8 cellular contexts compared by ENCODE assay signal in genomic region chr12:104494137-104494815, GRCh38. TPM values are rescaled to one million over a fixed set of nuclear protein-coding genes. Genes with fewer than 3 reads are reported as not detected.
DNase-seq lines count a peak whose midpoint lies in the region; ATAC-seq and TF ChIP-seq lines count a peak whose summit lies in the region.

No MANE protein-coding gene starts in this region.

- no peaks in the 10 kb centered on the region for H3K27me3 ChIP-seq in esophagus squamous epithelium

- 73 to 78% methylated on average over 9 to 11 of the region's 13 CpGs for WGBS in esophagus squamous epithelium, 2 donors

- H3K4me3 ChIP-seq in esophagus squamous epithelium = peak overlapping the region in 1 of 4 donors; percentile 19

- H3K9me3 ChIP-seq in esophagus squamous epithelium = no peaks in the 10 kb centered on the region

- intact Hi-C loops in esophagus squamous epithelium (cut with DNase I) = no loop called here

- DNase-seq in activated CD4-positive, alpha-beta T cell treated with anti-CD3 and anti-CD28 coated beads for 4 hours = peak; percentile 77
- DNase-seq in esophagus squamous epithelium (lab: John Stamatoyannopoulos, UW) (no peak), NCI-H187 treated with DMSO at 0.1 percent for 48 hours (lab: John Stamatoyannopoulos, UW) (no peak), DMS 273 treated with DMSO at 0.1 percent for 48 hours (lab: John Stamatoyannopoulos, UW) (no peak), NCI-H1694 treated with DMSO at 0.1 percent for 48 hours (lab: John Stamatoyannopoulos, UW) (no peak), midbrain (lab: John Stamatoyannopoulos, UW) (no peak)
- DNase-seq in stimulated activated CD4-positive, alpha-beta T cell treated with anti-CD3 and anti-CD28 coated beads, Interleukin-2, amount 100 ng/mL, for 24 hours = peak; percentile 73 to 83

- no peak for TF ChIP-seq CTCF in esophagus squamous epithelium (IDR thresholded peaks at IDR 0.05)

- H3K4me1 ChIP-seq in esophagus squamous epithelium = peaks cover 0 to 30% (median 6%) of the 10 kb centered on the region in 3 donors

- TF ChIP-seq POLR2A in esophagus squamous epithelium (IDR thresholded peaks at IDR 0.05) = no peak

- H3K27ac ChIP-seq in esophagus squamous epithelium = peak overlapping the region in 3 of 4 donors; percentile 39 to 63 (median 45)

- no peaks in the 10 kb centered on the region for H3K36me3 ChIP-seq in esophagus squamous epithelium

- ATAC-seq in GM21619 (IDR thresholded peaks at IDR 0.05; ENCODE audit: unreplicated experiment) = peak; percentile 38

RNA-seq across cellular contexts. Expression of gene CHST11, which starts 37.5 kb away (rescaled TPM):
- total RNA-seq in esophagus squamous epithelium = 10 to 100 TPM in 2 of 4 donors, 1 to 10 TPM in 2; 6.3 to 12.6 (median 10.3) TPM

Comparison
In these comparisons a context has a peak if more than half of its experiments do, and no peak if none do; other contexts are left out.
1. DNase-seq: peak in activated CD4-positive, alpha-beta T cell treated with anti-CD3 and anti-CD28 coated beads for 4 hours (2 of 2) and stimulated activated CD4-positive, alpha-beta T cell treated with anti-CD3 and anti-CD28 coated beads, Interleukin-2, amount 100 ng/mL, for 24 hours (2 of 2); none in esophagus squamous epithelium (single experiment), NCI-H187 treated with DMSO at 0.1 percent for 48 hours (single experiment), DMS 273 treated with DMSO at 0.1 percent for 48 hours (single experiment), NCI-H1694 treated with DMSO at 0.1 percent for 48 hours (single experiment) and midbrain (single experiment).